30 cellular contexts compared by ENCODE assay signal in the genomic region with DNA sequence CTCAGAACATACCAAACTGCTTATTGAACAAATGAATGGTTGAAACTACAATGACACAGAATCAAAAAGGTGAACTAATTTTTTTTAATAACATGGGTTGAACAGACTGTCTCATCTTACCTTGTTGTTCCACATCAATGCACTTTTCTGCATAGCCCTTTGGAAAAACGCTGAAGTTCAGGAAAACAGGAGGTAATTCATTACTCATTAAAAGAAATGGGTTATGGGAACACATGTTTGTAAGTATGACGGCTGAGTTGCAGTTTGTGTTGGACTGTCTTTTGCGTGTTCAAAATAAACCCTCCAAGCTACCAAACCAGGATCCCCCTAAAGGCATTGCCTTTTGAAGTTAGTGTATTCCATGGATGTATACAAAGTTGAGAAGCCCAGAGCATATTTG.
"Had no signal": no experiment of that assay in that cellular context is flagged by ENCODE, and none has a peak within 500 bp of the region (broad histone marks: within the 10 kb centered on the region; RNA-seq: fewer than 3 reads in every experiment).

No MANE protein-coding gene starts in this region.

- H3K79me2 ChIP-seq: parathyroid adenoma had no signal

- H3K4me3 Mint-ChIP-seq: central memory CD8-positive, alpha-beta T cell; dendritic cell treated with granulocyte-macrophage colony-stimulating factor and Interleukin-4, amounts not matched to agents 40 ng/mL and 50 ng/mL, for 4 days; immature natural killer cell; mesothelial cell of epicardium; naive B cell; natural killer cell treated with Interleukin-12 subunit alpha and Interleukin-12 subunit beta and Interleukin-15 and Interleukin-18, amount 100 ng/mL, for 72 hours; neural progenitor cell; stimulated activated naive B cell treated with anti-CD40 and anti-IgM and Interleukin-4, amounts not matched to agents 10 μg/mL and 1 μg/mL and 100 μg/mL, for 72 hours; stimulated activated naive CD8-positive, alpha-beta T cell treated with anti-CD3 and anti-CD28 coated beads, Interleukin-15, Interleukin-2, amounts not matched to agents 100 ng/mL and 50 ng/mL, for 24 hours had no signal

- ATAC-seq: left colon; mucosa of descending colon; natural killer cell treated with Interleukin-12 subunit alpha and Interleukin-12 subunit beta and Interleukin-15 and Interleukin-18, amount 100 ng/mL, for 72 hours; right cardiac atrium; stimulated activated naive B cell treated with anti-CD40 and anti-IgM and Interleukin-4, amounts not matched to agents 10 μg/mL and 1 μg/mL and 100 μg/mL, for 72 hours had no signal

- H3K27ac Mint-ChIP-seq: dendritic cell treated with granulocyte-macrophage colony-stimulating factor and Interleukin-4, amounts not matched to agents 40 ng/mL and 50 ng/mL, for 4 days; immature natural killer cell; mesothelial cell of epicardium; natural killer cell treated with Interleukin-12 subunit alpha and Interleukin-12 subunit beta and Interleukin-15 and Interleukin-18, amount 100 ng/mL, for 72 hours; neural progenitor cell; progenitor cell of endocrine pancreas; stimulated activated naive B cell treated with anti-CD40 and anti-IgM and Interleukin-4, amounts not matched to agents 10 μg/mL and 1 μg/mL and 100 μg/mL, for 72 hours; stimulated activated naive CD8-positive, alpha-beta T cell treated with anti-CD3 and anti-CD28 coated beads, Interleukin-15, Interleukin-2, amounts not matched to agents 100 ng/mL and 50 ng/mL, for 24 hours had no signal

- H3K27ac ChIP-seq: colonic mucosa, esophagus squamous epithelium, neural progenitor cell, parathyroid adenoma, skin epidermis, spleen, thoracic aorta, tibial nerve, upper lobe of left lung had no signal

- H3K4me3 ChIP-seq: colonic mucosa, esophagus squamous epithelium, mucosa of descending colon, neural progenitor cell, skin epidermis, spleen, thoracic aorta, tibial nerve, upper lobe of left lung had no signal

- H3K4me2 ChIP-seq: neural progenitor cell had no signal

- FAIRE-seq: endothelial cell of umbilical vein, keratinocyte, urothelium cell line had no signal

- H3K36me3 Mint-ChIP-seq: immature natural killer cell; mesothelial cell of epicardium; naive B cell; natural killer cell treated with Interleukin-12 subunit alpha and Interleukin-12 subunit beta and Interleukin-15 and Interleukin-18, amount 100 ng/mL, for 72 hours; neural progenitor cell; stimulated activated naive B cell treated with anti-CD40 and anti-IgM and Interleukin-4, amounts not matched to agents 10 μg/mL and 1 μg/mL and 100 μg/mL, for 72 hours had no signal

- H3K27me3 ChIP-seq: colonic mucosa, esophagus squamous epithelium, neural progenitor cell, tibial nerve, upper lobe of left lung had no signal

- H3K9me3 Mint-ChIP-seq: central memory CD8-positive, alpha-beta T cell; dendritic cell treated with granulocyte-macrophage colony-stimulating factor and Interleukin-4, amounts not matched to agents 40 ng/mL and 50 ng/mL, for 4 days; mesothelial cell of epicardium; naive B cell; natural killer cell treated with Interleukin-12 subunit alpha and Interleukin-12 subunit beta and Interleukin-15 and Interleukin-18, amount 100 ng/mL, for 72 hours; neural progenitor cell; stimulated activated naive B cell treated with anti-CD40 and anti-IgM and Interleukin-4, amounts not matched to agents 10 μg/mL and 1 μg/mL and 100 μg/mL, for 72 hours; stimulated activated naive CD8-positive, alpha-beta T cell treated with anti-CD3 and anti-CD28 coated beads, Interleukin-15, Interleukin-2, amounts not matched to agents 100 ng/mL and 50 ng/mL, for 24 hours had no signal

- H2AFZ ChIP-seq: neural progenitor cell, parathyroid adenoma had no signal

- DNase-seq: colonic mucosa; effector CD8-positive, alpha-beta T cell; erythroblast; esophagus squamous epithelium; foreskin melanocyte; hypothalamus; immature natural killer cell; left colon; mesenchymal stem cell; mucosa of descending colon; naive B cell; right cardiac atrium; spleen; stimulated activated CD4-positive, alpha-beta T cell treated with anti-CD3 and anti-CD28 coated beads, Interleukin-4, amount 100 ng/mL, for 4 hours; stimulated activated naive B cell treated with anti-CD40 and anti-IgM and Interleukin-4, amounts not matched to agents 10 μg/mL and 1 μg/mL and 100 μg/mL, for 72 hours; upper lobe of left lung had no signal

- H3K9me3 ChIP-seq: colonic mucosa, esophagus squamous epithelium, mucosa of descending colon, spleen, thoracic aorta, tibial nerve, upper lobe of left lung had no signal

- H3K4me1 Mint-ChIP-seq: central memory CD8-positive, alpha-beta T cell; immature natural killer cell; naive B cell; neural progenitor cell; stimulated activated naive B cell treated with anti-CD40 and anti-IgM and Interleukin-4, amounts not matched to agents 10 μg/mL and 1 μg/mL and 100 μg/mL, for 72 hours had no signal

- H3K36me3 ChIP-seq: colonic mucosa, esophagus squamous epithelium, neural progenitor cell, spleen, thoracic aorta, tibial nerve, upper lobe of left lung had no signal

- H3K9ac ChIP-seq: neural progenitor cell, parathyroid adenoma had no signal

- H3K4me1 ChIP-seq: colonic mucosa, esophagus squamous epithelium, neural progenitor cell, parathyroid adenoma, spleen, tibial nerve, upper lobe of left lung had no signal
